Comparison of ENCODE assay signal across 16 cellular contexts in the genomic region with DNA sequence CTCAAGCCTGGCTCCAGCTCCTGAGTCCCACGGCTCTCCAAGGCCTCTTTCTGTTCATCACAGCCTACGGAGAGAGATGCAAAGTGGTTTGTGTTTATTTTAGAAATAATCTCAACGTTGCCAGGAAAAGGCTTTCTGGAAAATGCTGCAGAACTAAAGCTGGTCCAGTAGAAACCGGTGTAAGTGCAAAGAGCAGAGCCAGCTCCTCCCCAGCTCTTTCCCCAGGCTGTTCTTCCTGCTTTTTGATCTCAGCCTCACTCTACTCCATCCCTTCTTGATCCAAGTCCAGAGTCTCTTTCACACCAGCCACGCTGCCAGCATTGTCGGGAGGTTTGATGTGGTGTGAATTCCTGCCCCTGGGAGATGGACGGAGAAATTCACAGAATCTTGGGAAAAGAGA.
DNase-seq lines count a peak whose midpoint lies in the region; TF ChIP-seq lines count a peak whose summit lies in the region.
"Had no signal": no experiment of that assay in that cellular context is flagged by ENCODE, and none has a peak within 500 bp of the region (broad histone marks: within the 10 kb centered on the region; RNA-seq: fewer than 3 reads in every experiment).

No MANE protein-coding gene starts in this region.

- no peak overlapping the region for H4K8ac ChIP-seq in mesenchymal stem cell (ENCODE audit: low read length)

- no peaks in the 10 kb centered on the region for H3K27me3 ChIP-seq in dorsolateral prefrontal cortex
- H3K27me3 ChIP-seq in mesenchymal stem cell (ENCODE audit: control insufficient read depth in 1 of 2, insufficient read depth in 1 of 2, low read length in 2 of 2) = peaks cover 0 to 6% of the 10 kb centered on the region in 2 experiments
- peaks cover 0 to 4% (median 3%) of the 10 kb centered on the region in 3 donors for H3K27me3 ChIP-seq in skeletal muscle tissue (ENCODE audit: control insufficient read depth in 3 of 3, insufficient read depth in 3 of 3, low read length in 3 of 3)

- peak overlapping the region; percentile 54 to 63 for H3K18ac ChIP-seq in mesenchymal stem cell (ENCODE audit: low read depth in 1 of 2, low read length in 2 of 2)

- H2BK12ac ChIP-seq in mesenchymal stem cell (ENCODE audit: low read length in 2 of 2) = peak overlapping the region in 1 of 2 experiments; percentile 31

- intact Hi-C loops in dorsolateral prefrontal cortex (cut with DNase I) = loop anchor here in 1 of 2 donors (2.0 kb wide), 2 partner anchors 21 to 171 kb away; a partner anchor contains a TSS

- no peak for TF ChIP-seq POLR2A in erythroblast (IDR thresholded peaks at IDR 0.05; ENCODE audit: low read length)

- H3K9me3 ChIP-seq in mesenchymal stem cell (ENCODE audit: control insufficient read depth, low read length) = no peaks in the 10 kb centered on the region
- H3K9me3 ChIP-seq in skeletal muscle tissue (ENCODE audit: control insufficient read depth in 3 of 3, low read length in 3 of 3) = no peaks in the 10 kb centered on the region

- H3K4me1 ChIP-seq in mesenchymal stem cell (ENCODE audit: control insufficient read depth, insufficient read depth, low read depth, low read length) (peaks cover 13% of the 10 kb centered on the region), skeletal muscle tissue (ENCODE audit: control insufficient read depth in 3 of 3, insufficient read depth in 3 of 3, low read length in 3 of 3) (peaks cover 15 to 32% (median 25%) of the 10 kb centered on the region in 3 donors)

- no peak overlapping the region for H3K14ac ChIP-seq in mesenchymal stem cell (ENCODE audit: low read length in 2 of 2)

- H3K4ac ChIP-seq in mesenchymal stem cell (ENCODE audit: low read depth in 1 of 2, low read length in 2 of 2) = peak overlapping the region; percentile 31 to 63

- no peak overlapping the region for H2AFZ ChIP-seq in mesenchymal stem cell (ENCODE audit: low read depth, low read length)

- peak; percentile 36 for DNase-seq in GM04503 (ENCODE audit: low read depth)
- peak in 3 of 10 donors; percentile 20 to 53 (median 43) for DNase-seq in dorsolateral prefrontal cortex
- DNase-seq in mesenchymal stem cell = peak; percentile 43
- DNase-seq in inferior parietal cortex (ENCODE audit: extremely low spot score) = no peak
- no peak for DNase-seq in DMS53 (lab: John Stamatoyannopoulos, UW)
- DNase-seq in activated CD8-positive, alpha-beta memory T cell treated with anti-CD3 and anti-CD28 coated beads for 24 hours = no peak
- no peak for DNase-seq in erythroblast (lab: John Stamatoyannopoulos, UW)
- DNase-seq: activated CD4-positive, alpha-beta T cell treated with anti-CD3 and anti-CD28 coated beads, Interleukin-2, amount 10 ng/mL, durations not matched to agents 7 days and 5 days; activated T-cell treated with anti-CD3 and anti-CD28 coated beads, Interleukin-2, amount 50 U/mL, for 72 hours; AML-193; DMS 273 treated with DMSO at 0.1 percent for 48 hours; foreskin melanocyte; Kasumi-1; NCI-H187 treated with DMSO at 0.1 percent for 48 hours; NCI-H526 had no signal

- no peak overlapping the region for H3K4me2 ChIP-seq in mesenchymal stem cell (ENCODE audit: low read length, poor library complexity, severe bottlenecking)

- no peak overlapping the region for H3K23ac ChIP-seq in mesenchymal stem cell (ENCODE audit: low read length in 2 of 2)

- no peak overlapping the region for H2BK5ac ChIP-seq in mesenchymal stem cell (ENCODE audit: low read depth, low read length, poor library complexity, severe bottlenecking)

- H3K27ac ChIP-seq in dorsolateral prefrontal cortex = peak overlapping the region in 47 of 59 donors; percentile 33 to 84 (median 61)
- H3K27ac ChIP-seq in mesenchymal stem cell (ENCODE audit: low read length, poor library complexity, severe bottlenecking) = peak overlapping the region; percentile 28
- H3K27ac ChIP-seq in skeletal muscle tissue (ENCODE audit: low read depth, low read length) = peak overlapping the region; percentile 32

- H3K36me3 ChIP-seq in mesenchymal stem cell (ENCODE audit: control insufficient read depth in 1 of 2, insufficient read depth in 2 of 2, low read depth in 1 of 2, low read length in 2 of 2) (no peaks in the 10 kb centered on the region), skeletal muscle tissue (ENCODE audit: control insufficient read depth in 3 of 3, insufficient read depth in 3 of 3, low read length in 3 of 3) (no peaks in the 10 kb centered on the region)

- H2AK5ac ChIP-seq in mesenchymal stem cell (ENCODE audit: low read length, severe bottlenecking) = peak overlapping the region; percentile 91

- H3K9ac ChIP-seq in mesenchymal stem cell (ENCODE audit: low read length) = no peak overlapping the region
- H3K9ac ChIP-seq in skeletal muscle tissue (ENCODE audit: low read depth in 1 of 3, low read length in 3 of 3) = no peak overlapping the region

- H3K79me1 ChIP-seq in mesenchymal stem cell (replicated peaks; ENCODE audit: low read length, poor library complexity, severe bottlenecking) = no peaks in the 10 kb centered on the region

- peak overlapping the region; percentile 30 for H4K91ac ChIP-seq in mesenchymal stem cell (ENCODE audit: low read length)

- H2BK15ac ChIP-seq in mesenchymal stem cell (ENCODE audit: low read depth, poor library complexity, severe bottlenecking) = peak overlapping the region; percentile 26

- H3K4me3 ChIP-seq in dorsolateral prefrontal cortex = peak overlapping the region in 3 of 59 donors; percentile 1 to 26 (median 14)
- H3K4me3 ChIP-seq in mesenchymal stem cell (ENCODE audit: insufficient read depth in 1 of 2, low read depth in 1 of 2, low read length in 2 of 2) = no peak overlapping the region
- no peak overlapping the region for H3K4me3 ChIP-seq in skeletal muscle tissue (ENCODE audit: low read length in 3 of 3)

- peak overlapping the region; percentile 54 for H2BK120ac ChIP-seq in mesenchymal stem cell (ENCODE audit: low read depth, low read length)

- 74% methylated on average over 7 of the region's 7 CpGs for WGBS in mesenchymal stem cell

- no peak for TF ChIP-seq CTCF in dorsolateral prefrontal cortex (IDR thresholded peaks at IDR 0.05 in 54 of 56, conservative IDR thresholded peaks at IDR 0.05 in 2 of 56; ENCODE audit: low read depth in 1 of 56, partially characterized antibody in 56 of 56)

Comparison
In these comparisons a context has a peak if more than half of its experiments do, and no peak if none do; other contexts are left out.
1. DNase-seq: peak in GM04503 (single experiment) and mesenchymal stem cell (single experiment); none in inferior parietal cortex (single experiment), DMS53 (single experiment), activated CD8-positive, alpha-beta memory T cell treated with anti-CD3 and anti-CD28 coated beads for 24 hours (single experiment) and erythroblast (0 of 2).
2. Peak in every context shown above with its lines, with median percentiles within 50 percentile points of each other: H3K27ac ChIP-seq.